ENCODE assay signal across 31 cellular contexts in the genomic region with DNA sequence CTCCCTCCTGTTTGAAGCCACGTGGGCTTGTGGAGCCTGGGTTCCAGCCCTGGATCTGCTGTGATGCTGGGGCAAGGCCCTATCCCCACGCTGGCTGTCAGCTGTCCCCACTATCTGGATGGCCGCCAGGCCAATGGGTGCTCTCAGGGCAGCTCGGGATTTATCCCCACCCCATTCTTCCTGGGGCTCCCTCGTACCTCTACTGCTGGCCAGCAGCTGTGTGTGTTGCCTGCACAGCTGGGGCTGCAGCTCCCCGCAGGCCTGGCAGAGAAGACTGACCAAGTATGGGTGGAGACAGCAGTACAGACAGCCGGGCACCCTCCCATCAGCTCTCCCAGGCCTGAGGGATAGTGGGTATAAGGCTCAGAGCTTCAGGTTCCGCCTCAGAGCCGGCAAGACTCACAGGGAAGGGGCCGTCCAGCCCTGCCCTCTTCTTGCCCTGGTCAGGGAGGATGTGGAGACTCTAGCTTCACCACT. TPM values are rescaled to one million over a fixed set of nuclear protein-coding genes. Genes with fewer than 3 reads are reported as not detected.
DNase-seq lines count a peak whose midpoint lies in the region; ATAC-seq, FAIRE-seq and TF ChIP-seq lines count a peak whose summit lies in the region.
"Had no signal": no experiment of that assay in that cellular context is flagged by ENCODE, and none has a peak within 500 bp of the region (broad histone marks: within the 10 kb centered on the region; RNA-seq: fewer than 3 reads in every experiment).

No MANE protein-coding gene starts in this region.

- intact Hi-C loops in PC-3 (cut with micrococcal nuclease) (no loop called here), posterior vena cava (cut with DNase I) (loop anchor here in 1 of 2 donors (10.0 kb wide), 1 partner anchor 82 kb away; no protein-coding TSS in a partner anchor)

- H3K27ac ChIP-seq in BLaER1 (no peak overlapping the region), PC-3 (ENCODE audit: low read length) (no peak overlapping the region), H1 (ENCODE audit: low read depth, low read length) (no peak overlapping the region; the same call in 1 of the 2 replicates), rectal smooth muscle tissue (ENCODE audit: low read depth, low read length) (peak overlapping the region; percentile 58)
- H3K27ac ChIP-seq: neutrophil, testis, uterus had no signal

- TF ChIP-seq CTCF in PC-3 (conservative IDR thresholded peaks at IDR 0.05; ENCODE audit: low read depth, low read length) (no peak), H1 (IDR thresholded peaks at IDR 0.05; ENCODE audit: control extremely low read depth in 1 of 3, insufficient read depth in 1 of 3, low read depth in 1 of 3, low read length in 3 of 3) (no peak)

- H3K18ac ChIP-seq in H1 (ENCODE audit: extremely low read depth, low read length) = no peak overlapping the region

- TF ChIP-seq RAD21 in H1 (IDR thresholded peaks at IDR 0.05 in 1 of 2, conservative IDR thresholded peaks at IDR 0.05 in 1 of 2; ENCODE audit: low read depth in 2 of 2, low read length in 2 of 2) = no peak

- TF ChIP-seq EP300 in H1 (IDR thresholded peaks at IDR 0.05; ENCODE audit: borderline replicate concordance in 1 of 2, low read depth in 2 of 2, low read length in 2 of 2) = no peak

- WGBS in H1 (ENCODE audit: extremely low coverage in 1 of 2, insufficient coverage in 1 of 2, insufficient read length in 1 of 2, insufficient replicate concordance in 2 of 2, low coverage in 1 of 2, low lambda C conversion rate in 2 of 2, missing lambda C conversion rate in 1 of 2), 2 experiments = 78% methylated on average over 10 of the region's 10 CpGs; no CpG with 5 or more reads in 1 of the 2 experiments

- peaks cover 9% of the 10 kb centered on the region; the same call in 1 of the 2 replicates for H3K79me1 ChIP-seq in H1 (ENCODE audit: low read depth, low read length)

- FAIRE-seq in H1 (lab: Jason Lieb, UNC) = no peak
- FAIRE-seq: astrocyte had no signal

- no peaks in the 10 kb centered on the region for H3K9me3 ChIP-seq in BLaER1
- no peaks in the 10 kb centered on the region for H3K9me3 ChIP-seq in PC-3 (ENCODE audit: low read length)
- H3K9me3 ChIP-seq in H1 (ENCODE audit: insufficient read depth in 2 of 2, low read depth in 1 of 2, low read length in 1 of 2) = no peaks in the 10 kb centered on the region
- H3K9me3 ChIP-seq: neutrophil, testis, uterus had no signal

- no peaks in the 10 kb centered on the region for H3F3A ChIP-seq in PC-3 (ENCODE audit: low read length, unreplicated experiment)

- DNase-seq in PC-3 = no peak
- no peak for DNase-seq in H1 (ENCODE audit: low read depth in 1 of 2, low spot score in 2 of 2)
- DNase-seq in posterior vena cava (ENCODE audit: low spot score) = no peak
- no peak for DNase-seq in NCI-H1436 (lab: John Stamatoyannopoulos, UW)
- DNase-seq in retina = no peak
- DNase-seq: activated CD8-positive, alpha-beta T cell treated with anti-CD3 and anti-CD28 coated beads for 36 hours; activated effector memory CD4-positive, alpha-beta T cell treated with Interleukin-2 at 50 U/mL for 16 hours; activated naive CD8-positive, alpha-beta T cell treated with anti-CD3 and anti-CD28 coated beads for 36 hours; CD4-positive, CD25-positive, alpha-beta regulatory T cell; dermis blood vessel endothelial cell; DMS 273 treated with DMSO at 0.1 percent for 48 hours; KG1; kidney glomerular epithelial cell; mammary epithelial cell; MV-4-11; NCI-H1694; NCI-H2171; NCI-H526 treated with DMSO at 0.1 percent for 48 hours; SHP77 treated with DMSO at 0.1 percent for 48 hours; stimulated activated CD4-positive, alpha-beta T cell treated with anti-CD3 and anti-CD28 coated beads, Interleukin-2, amount 100 ng/mL, for 48 hours; T-helper 1 cell; testis; uterus had no signal

- no peak overlapping the region for H3K14ac ChIP-seq in H1 (ENCODE audit: insufficient read length)

- H4K8ac ChIP-seq in H1 (ENCODE audit: extremely low read depth, insufficient read depth, low read length) = peak overlapping the region; percentile 18; the same call in 1 of the 2 replicates

- H3K4me2 ChIP-seq in BLaER1 = peak overlapping the region; percentile 28
- no peak overlapping the region for H3K4me2 ChIP-seq in PC-3 (ENCODE audit: low read length)
- no peak overlapping the region for H3K4me2 ChIP-seq in H1 (ENCODE audit: insufficient read depth in 1 of 2, low read depth in 2 of 2, low read length in 2 of 2)
- H3K4me2 ChIP-seq: GM23338 had no signal

- H2BK120ac ChIP-seq in H1 (replicated peaks; ENCODE audit: low read depth, low read length) = no peak overlapping the region

- H3K36me3 ChIP-seq in BLaER1 = peaks cover 22% of the 10 kb centered on the region; the same call in 1 of the 2 replicates
- no peaks in the 10 kb centered on the region for H3K36me3 ChIP-seq in PC-3 (ENCODE audit: low read depth, low read length)
- H3K36me3 ChIP-seq in H1 (ENCODE audit: control insufficient read depth in 2 of 4, insufficient read depth in 4 of 4, low read length in 3 of 4) = no peaks in the 10 kb centered on the region
- no peaks in the 10 kb centered on the region for H3K36me3 ChIP-seq in rectal smooth muscle tissue (ENCODE audit: control insufficient read depth, insufficient read depth, low read length)
- H3K36me3 ChIP-seq: neutrophil, uterus had no signal

- H3K4ac ChIP-seq in H1 (replicated peaks; ENCODE audit: insufficient read length, low read depth, low read length) = no peak overlapping the region

- H3K4me3 ChIP-seq in BLaER1 (no peak overlapping the region), PC-3 (ENCODE audit: low read length) (no peak overlapping the region), H1 (ENCODE audit: extremely low read depth in 1 of 4, insufficient read depth in 2 of 4, low read depth in 3 of 4, low read length in 4 of 4) (no peak overlapping the region), rectal smooth muscle tissue (ENCODE audit: low read length) (no peak overlapping the region)
- H3K4me3 ChIP-seq: GM23338, testis, uterus had no signal

- no TSS peak for BruUV-seq in PC-3 (replicated peaks; lab: Mats Ljungman, UMichigan)

- no peak overlapping the region for H2BK5ac ChIP-seq in H1 (ENCODE audit: low read depth, low read length)

- H3K4me1 ChIP-seq in BLaER1 (peaks cover 49% of the 10 kb centered on the region), PC-3 (ENCODE audit: insufficient read depth, low read length) (peaks cover 19% of the 10 kb centered on the region), H1 (replicated peaks in 1 of 4; ENCODE audit: control insufficient read depth in 3 of 4, insufficient read depth in 4 of 4, low read length in 3 of 4) (no peaks in the 10 kb centered on the region; a peak in 3 of 7 replicates), rectal smooth muscle tissue (ENCODE audit: control insufficient read depth, insufficient read depth, low read length) (peaks cover 7% of the 10 kb centered on the region)

- no peaks in the 10 kb centered on the region for H3K23me2 ChIP-seq in H1 (ENCODE audit: low read depth, low read length)

- H2BK12ac ChIP-seq in H1 (ENCODE audit: low read depth, low read length) = no peak overlapping the region

- H4K91ac ChIP-seq in H1 (replicated peaks; ENCODE audit: insufficient read length, low read length) = no peak overlapping the region

- H3K9me2 ChIP-seq in PC-3 (replicated peaks; ENCODE audit: low read length) = no peaks in the 10 kb centered on the region

- H2BK20ac ChIP-seq in H1 (ENCODE audit: low read length) = no peak overlapping the region

- H3K23ac ChIP-seq in H1 (ENCODE audit: insufficient read length) = no peak overlapping the region

- H2AFZ ChIP-seq in PC-3 (ENCODE audit: low read length) (no peak overlapping the region), H1 (ENCODE audit: low read length) (no peak overlapping the region)
- H2AFZ ChIP-seq: GM23338 had no signal

- H2AK5ac ChIP-seq in H1 (ENCODE audit: low read depth, low read length) = no peak overlapping the region

- H3K9ac ChIP-seq in BLaER1 (no peak overlapping the region), PC-3 (ENCODE audit: low read length) (no peak overlapping the region), H1 (replicated peaks in 1 of 4; ENCODE audit: extremely low read depth in 1 of 4, low read depth in 3 of 4, low read length in 3 of 4) (no peak overlapping the region), rectal smooth muscle tissue (ENCODE audit: low read length) (no peak overlapping the region)

- H3K27me3 ChIP-seq in BLaER1 (no peaks in the 10 kb centered on the region), PC-3 (ENCODE audit: low read length) (no peaks in the 10 kb centered on the region), H1 (replicated peaks in 1 of 4; ENCODE audit: control insufficient read depth in 3 of 4, extremely low read depth in 1 of 4, insufficient read depth in 3 of 4, low read length in 3 of 4) (no peaks in the 10 kb centered on the region), rectal smooth muscle tissue (ENCODE audit: control insufficient read depth, insufficient read depth, low read length) (no peaks in the 10 kb centered on the region)
- H3K27me3 ChIP-seq: testis, uterus had no signal

- H4K5ac ChIP-seq in H1 (ENCODE audit: insufficient read length, low read depth, low read length) = no peak overlapping the region

- ATAC-seq in PC-3 = peak; percentile 6; the same call in 1 of the 2 replicates
- ATAC-seq in GM21381 (IDR thresholded peaks at IDR 0.05; ENCODE audit: unreplicated experiment) = no peak
- ATAC-seq: activated CD4-positive, CD25-positive, alpha-beta regulatory T cell treated with anti-CD3 and anti-CD28 coated beads, Interleukin-2, amount 50 U/mL, for 24 hours; activated CD8-positive, alpha-beta T cell treated with anti-CD3 and anti-CD28 coated beads for 36 hours; GM23338; stimulated activated effector memory CD8-positive, alpha-beta T cell treated with anti-CD3 and anti-CD28 coated beads, Interleukin-12 subunit alpha, Interleukin-12 subunit beta, amount 100 ng/mL, for 72 hours had no signal

- no peak for TF ChIP-seq POLR2A in H1 (IDR thresholded peaks at IDR 0.05; ENCODE audit: control extremely low read depth in 1 of 2, low read depth in 2 of 2, low read length in 2 of 2)

- H3K56ac ChIP-seq in H1 (replicated peaks; ENCODE audit: insufficient read length, low read depth, low read length) = no peak overlapping the region

- H2BK15ac ChIP-seq in H1 (ENCODE audit: low read length) = no peak overlapping the region

- CTCF ChIA-PET in PC-3 (lab: Charles Lee) = interaction anchor here (0.6 kb wide), 1 partner anchor 28 kb away, joined by 3 read pairs; no protein-coding TSS in a partner anchor
- CTCF ChIA-PET in H1 (lab: Charles Lee; ENCODE audit: partially characterized antibody) = interaction anchor here (1.1 to 2.2 kb wide), 7 partner anchors 10 to 99 kb away, joined by 3 to 10 read pairs (median 3); no protein-coding TSS in a partner anchor

- H4K20me1 ChIP-seq in BLaER1 = peaks cover 100% of the 10 kb centered on the region
- H4K20me1 ChIP-seq in PC-3 (ENCODE audit: low read length) = no peaks in the 10 kb centered on the region
- H4K20me1 ChIP-seq in H1 (replicated peaks in 1 of 2; ENCODE audit: control insufficient read depth in 1 of 2, insufficient read depth in 2 of 2, low read length in 2 of 2) = peaks cover 7 to 16% of the 10 kb centered on the region in 2 experiments

- peaks cover 27% of the 10 kb centered on the region for H3K79me2 ChIP-seq in PC-3 (ENCODE audit: low read length)
- H3K79me2 ChIP-seq in H1 (ENCODE audit: control insufficient read depth in 1 of 2, insufficient read depth in 2 of 2, low read length in 2 of 2) = peaks cover 0 to 36% of the 10 kb centered on the region in 2 experiments; a peak in 2 of 4 replicates

- POLR2A ChIA-PET in PC-3 (lab: Charles Lee; ENCODE audit: unreplicated experiment) (no interaction called here), H1 (lab: Charles Lee; ENCODE audit: partially characterized antibody) (interaction anchor here (1.1 kb wide), 1 partner anchor 12 kb away, joined by 3 read pairs; no protein-coding TSS in a partner anchor)

RNA-seq across cellular contexts. Expression of gene CLIP2, which starts 13.6 kb away (rescaled TPM):
- total RNA-seq in PC-3 (2014; rRNA removed) (26.2 and 33.8 TPM in 2 replicates), posterior vena cava (10 to 100 TPM; 16.1 to 26.6 TPM)
- 39.8 and 41.5 TPM in 2 replicates for total RNA-seq in H1 (2021; fragmentation: NEBNext Ultra II Directional; extraction: Animal tissue kit (Norgen Biotek cat#: 25700))
- 8.3 and 13.3 TPM in 2 replicates for polyA plus RNA-seq in H1 (2011; rRNA removed)
- polyA plus RNA-seq in H1 (2011; cell fraction: cytosol; rRNA removed) = 11.5 TPM
- polyA plus RNA-seq in H1 (2011; cell fraction: nucleus; rRNA removed) = 16.9 TPM
- polyA plus RNA-seq in H1 (2012, experiment 1 of 2) = 20.3 to 37.3 TPM (median 30.6 TPM) in 4 replicates
- 19.9 TPM for polyA plus RNA-seq in H1 (2012, experiment 2 of 2)
- polyA plus RNA-seq in H1 (2013, experiment 1 of 2) = 21.5 TPM
- 22.1 TPM for polyA plus RNA-seq in H1 (2013, experiment 2 of 2)
- 12.5 and 16.1 TPM in 2 replicates for polyA minus RNA-seq in H1 (2011; rRNA and poly(A)+ RNA removed)
- polyA minus RNA-seq in H1 (2011; cell fraction: cytosol; rRNA and poly(A)+ RNA removed) = 21.2 TPM
- 16.3 TPM for polyA minus RNA-seq in H1 (2011; cell fraction: nucleus; rRNA and poly(A)+ RNA removed)

RNA-seq across cellular contexts. Expression of gene RFC2, which starts 48.6 kb away (rescaled TPM):
- total RNA-seq in PC-3 (2014; rRNA removed) = 57.4 and 60.4 TPM in 2 replicates
- 85.4 and 90.5 TPM in 2 replicates for total RNA-seq in H1 (2021; fragmentation: NEBNext Ultra II Directional; extraction: Animal tissue kit (Norgen Biotek cat#: 25700))
- polyA plus RNA-seq in H1 (2011; rRNA removed) = 40.8 and 52.9 TPM in 2 replicates
- polyA plus RNA-seq in H1 (2011; cell fraction: cytosol; rRNA removed) = 67.0 TPM
- 43.8 TPM for polyA plus RNA-seq in H1 (2011; cell fraction: nucleus; rRNA removed)
- 77.2 to 107 TPM (median 93.2 TPM) in 4 replicates for polyA plus RNA-seq in H1 (2012, experiment 1 of 2)
- polyA plus RNA-seq in H1 (2012, experiment 2 of 2) = 90.7 TPM
- 49.5 TPM for polyA plus RNA-seq in H1 (2013, experiment 1 of 2)
- 51.4 TPM for polyA plus RNA-seq in H1 (2013, experiment 2 of 2)
- 98.1 and 103 TPM in 2 replicates for polyA minus RNA-seq in H1 (2011; rRNA and poly(A)+ RNA removed)
- polyA minus RNA-seq in H1 (2011; cell fraction: cytosol; rRNA and poly(A)+ RNA removed) = 54.5 TPM
- polyA minus RNA-seq in H1 (2011; cell fraction: nucleus; rRNA and poly(A)+ RNA removed) = 37.1 TPM
- 10 to 100 TPM; 12.5 to 12.8 TPM for total RNA-seq in posterior vena cava
